Comparison of ENCODE assay signal across 8 cellular contexts in genomic region chr9:34380034-34380510, GRCh38. TPM values are rescaled to one million over a fixed set of nuclear protein-coding genes. Genes with fewer than 3 reads are reported as not detected.
DNase-seq lines count a peak whose midpoint lies in the region; ATAC-seq and TF ChIP-seq lines count a peak whose summit lies in the region.

No MANE protein-coding gene starts in this region.

- H3K9ac ChIP-seq in mesenchymal stem cell (ENCODE audit: low read length) = peak overlapping the region; percentile 31

- peak overlapping the region; percentile 72 for H3K4me2 ChIP-seq in mesenchymal stem cell (ENCODE audit: low read length, poor library complexity, severe bottlenecking)

- ATAC-seq in activated CD8-positive, alpha-beta memory T cell treated with anti-CD3 and anti-CD28 coated beads, Interleukin-2, amount 10 ng/mL, durations not matched to agents 7 days and 5 days = no peak
- ATAC-seq in GM19395 (IDR thresholded peaks at IDR 0.05; ENCODE audit: unreplicated experiment) = no peak
- no peak for ATAC-seq in GM19467 (IDR thresholded peaks at IDR 0.05; ENCODE audit: unreplicated experiment)

- H3K14ac ChIP-seq in mesenchymal stem cell (ENCODE audit: low read length in 2 of 2) = no peak overlapping the region

- peak overlapping the region; percentile 70 for H2AFZ ChIP-seq in mesenchymal stem cell (ENCODE audit: low read depth, low read length)

- H3K36me3 ChIP-seq in mesenchymal stem cell (ENCODE audit: control insufficient read depth in 1 of 2, insufficient read depth in 2 of 2, low read depth in 1 of 2, low read length in 2 of 2) = no peaks in the 10 kb centered on the region

- peak overlapping the region; percentile 77 for H3K4me3 Mint-ChIP-seq in activated CD8-positive, alpha-beta memory T cell treated with anti-CD3 and anti-CD28 coated beads, Interleukin-2, amount 10 ng/mL, durations not matched to agents 7 days and 5 days
- H3K4me3 Mint-ChIP-seq in brain (peak overlapping the region; percentile 64 to 90 (median 76)), type B pancreatic cell (peak overlapping the region; percentile 92)

- H2BK5ac ChIP-seq in mesenchymal stem cell (ENCODE audit: low read depth, low read length, poor library complexity, severe bottlenecking) = no peak overlapping the region

- H3K18ac ChIP-seq in mesenchymal stem cell (ENCODE audit: low read depth in 1 of 2, low read length in 2 of 2) = peak overlapping the region in 1 of 2 experiments; percentile 16

- H3K9me3 ChIP-seq in mesenchymal stem cell (ENCODE audit: control insufficient read depth, low read length) = no peaks in the 10 kb centered on the region

- no peak overlapping the region for H2BK15ac ChIP-seq in mesenchymal stem cell (ENCODE audit: low read depth, poor library complexity, severe bottlenecking)

- no peak overlapping the region for H3K23ac ChIP-seq in mesenchymal stem cell (ENCODE audit: low read length in 2 of 2)

- CTCF ChIA-PET in activated CD8-positive, alpha-beta memory T cell treated with anti-CD3 and anti-CD28 coated beads, Interleukin-2, amount 10 ng/mL, durations not matched to agents 7 days and 5 days (lab: Charles Lee) = interaction anchor here (1.2 to 9.7 kb wide), 9 partner anchors 15 to 566 kb away, joined by 3 to 143 read pairs (median 6); no protein-coding TSS in a partner anchor

- WGBS in mesenchymal stem cell = 11% methylated on average over 24 of the region's 24 CpGs

- TF ChIP-seq CTCF in brain (conservative IDR thresholded peaks at IDR 0.05) (no peak), type B pancreatic cell (conservative IDR thresholded peaks at IDR 0.05) (no peak)

- peaks cover 38% of the 10 kb centered on the region for H3K4me1 Mint-ChIP-seq in activated CD8-positive, alpha-beta memory T cell treated with anti-CD3 and anti-CD28 coated beads, Interleukin-2, amount 10 ng/mL, durations not matched to agents 7 days and 5 days
- peaks cover 47% of the 10 kb centered on the region for H3K4me1 Mint-ChIP-seq in brain
- peaks cover 13% of the 10 kb centered on the region for H3K4me1 Mint-ChIP-seq in type B pancreatic cell (ENCODE audit: unreplicated experiment)

- no peak for DNase-seq in activated CD8-positive, alpha-beta memory T cell treated with anti-CD3 and anti-CD28 coated beads, Interleukin-2, amount 10 ng/mL, durations not matched to agents 7 days and 5 days
- no peak for DNase-seq in activated CD8-positive, alpha-beta memory T cell treated with anti-CD3 and anti-CD28 coated beads for 24 hours
- DNase-seq in mesenchymal stem cell (peak; percentile 39), type B pancreatic cell (ENCODE audit: extremely low spot score, unreplicated experiment) (no peak), HCEC 1CT (no peak)

- no peak overlapping the region for H4K91ac ChIP-seq in mesenchymal stem cell (ENCODE audit: low read length)

- H3K4me3 ChIP-seq in mesenchymal stem cell (ENCODE audit: insufficient read depth in 1 of 2, low read depth in 1 of 2, low read length in 2 of 2) = peak overlapping the region; percentile 52 to 70

- H4K8ac ChIP-seq in mesenchymal stem cell (ENCODE audit: low read length) = peak overlapping the region; percentile 52

- no peaks in the 10 kb centered on the region for H3K79me1 ChIP-seq in mesenchymal stem cell (replicated peaks; ENCODE audit: low read length, poor library complexity, severe bottlenecking)

- H3K9me3 Mint-ChIP-seq in activated CD8-positive, alpha-beta memory T cell treated with anti-CD3 and anti-CD28 coated beads, Interleukin-2, amount 10 ng/mL, durations not matched to agents 7 days and 5 days (ENCODE audit: low read depth) = no peaks in the 10 kb centered on the region
- H3K9me3 Mint-ChIP-seq in brain (peaks cover 0 to 3% (median 0%) of the 10 kb centered on the region in 5 experiments), type B pancreatic cell (no peaks in the 10 kb centered on the region)

- peaks cover 4% of the 10 kb centered on the region for H3K27me3 Mint-ChIP-seq in activated CD8-positive, alpha-beta memory T cell treated with anti-CD3 and anti-CD28 coated beads, Interleukin-2, amount 10 ng/mL, durations not matched to agents 7 days and 5 days
- H3K27me3 Mint-ChIP-seq in brain (peaks cover 9% of the 10 kb centered on the region), type B pancreatic cell (peaks cover 69% of the 10 kb centered on the region)

- no peak overlapping the region for H2BK120ac ChIP-seq in mesenchymal stem cell (ENCODE audit: low read depth, low read length)

- no peak overlapping the region for H3K27ac ChIP-seq in mesenchymal stem cell (ENCODE audit: low read length, poor library complexity, severe bottlenecking)

- H2BK12ac ChIP-seq in mesenchymal stem cell (ENCODE audit: low read length in 2 of 2) = no peak overlapping the region

- H2AK5ac ChIP-seq in mesenchymal stem cell (ENCODE audit: low read length, severe bottlenecking) = no peak overlapping the region

- H3K27ac Mint-ChIP-seq in activated CD8-positive, alpha-beta memory T cell treated with anti-CD3 and anti-CD28 coated beads, Interleukin-2, amount 10 ng/mL, durations not matched to agents 7 days and 5 days = peak overlapping the region; percentile 81
- H3K27ac Mint-ChIP-seq in brain (peak overlapping the region in 3 of 5 experiments; percentile 32 to 59 (median 41)), type B pancreatic cell (no peak overlapping the region)

- peaks cover 32% of the 10 kb centered on the region for H3K4me1 ChIP-seq in mesenchymal stem cell (ENCODE audit: control insufficient read depth, insufficient read depth, low read depth, low read length)

- H3K36me3 Mint-ChIP-seq in activated CD8-positive, alpha-beta memory T cell treated with anti-CD3 and anti-CD28 coated beads, Interleukin-2, amount 10 ng/mL, durations not matched to agents 7 days and 5 days = no peaks in the 10 kb centered on the region
- H3K36me3 Mint-ChIP-seq in brain (no peaks in the 10 kb centered on the region), type B pancreatic cell (no peaks in the 10 kb centered on the region)

- peaks cover 16 to 32% of the 10 kb centered on the region in 2 experiments for H3K27me3 ChIP-seq in mesenchymal stem cell (ENCODE audit: control insufficient read depth in 1 of 2, insufficient read depth in 1 of 2, low read length in 2 of 2)

- H3K4ac ChIP-seq in mesenchymal stem cell (ENCODE audit: low read depth in 1 of 2, low read length in 2 of 2) = no peak overlapping the region

RNA-seq across cellular contexts. Expression of gene MYORG, which starts 3.4 kb away (rescaled TPM):
- total RNA-seq in activated CD8-positive, alpha-beta memory T cell treated with anti-CD3 and anti-CD28 coated beads, Interleukin-2, amount 10 ng/mL, durations not matched to agents 7 days and 5 days = 1 to 10 TPM; 3.7 to 4.2 TPM
- 13.5 TPM for polyA plus RNA-seq in brain (ENCODE audit: insufficient read depth, low read depth, low replicate concordance)
- polyA plus RNA-seq in mesenchymal stem cell (2013, experiment 1 of 2) = 2.2 TPM
- polyA plus RNA-seq in mesenchymal stem cell (2013, experiment 2 of 2) = 2.2 TPM
- total RNA-seq in type B pancreatic cell (ENCODE audit: low replicate concordance) = 11.6 and 24.5 TPM in 2 replicates

RNA-seq across cellular contexts. Expression of gene NUDT2, which starts 50.7 kb away (rescaled TPM):
- 10 to 100 TPM; 28.9 to 29.7 TPM for total RNA-seq in activated CD8-positive, alpha-beta memory T cell treated with anti-CD3 and anti-CD28 coated beads, Interleukin-2, amount 10 ng/mL, durations not matched to agents 7 days and 5 days
- 54.3 TPM for polyA plus RNA-seq in brain (ENCODE audit: insufficient read depth, low read depth, low replicate concordance)
- polyA plus RNA-seq in mesenchymal stem cell (2013, experiment 1 of 2) = 24.9 TPM
- 25.0 TPM for polyA plus RNA-seq in mesenchymal stem cell (2013, experiment 2 of 2)
- 25.1 and 25.4 TPM in 2 replicates for total RNA-seq in type B pancreatic cell (ENCODE audit: low replicate concordance)

RNA-seq across cellular contexts. Expression of gene KIF24, which starts 51.0 kb away (rescaled TPM):
- total RNA-seq in activated CD8-positive, alpha-beta memory T cell treated with anti-CD3 and anti-CD28 coated beads, Interleukin-2, amount 10 ng/mL, durations not matched to agents 7 days and 5 days = 10 to 100 TPM in 1 of 2 experiments, 1 to 10 TPM in 1; 9.3 to 13.6 TPM
- 9.4 TPM for polyA plus RNA-seq in brain (ENCODE audit: insufficient read depth, low read depth, low replicate concordance)
- polyA plus RNA-seq in mesenchymal stem cell (2013, experiment 1 of 2) = 0.43 TPM
- polyA plus RNA-seq in mesenchymal stem cell (2013, experiment 2 of 2) = 0.45 TPM
- total RNA-seq in type B pancreatic cell (ENCODE audit: low replicate concordance) = 3.5 and 9.6 TPM in 2 replicates
